Comparison of ENCODE assay signal across 9 cellular contexts in genomic region chr2:202609381-202610145, GRCh38. TPM values are rescaled to one million over a fixed set of nuclear protein-coding genes. Genes with fewer than 3 reads are reported as not detected.
DNase-seq lines count a peak whose midpoint lies in the region; ATAC-seq, FAIRE-seq and TF ChIP-seq lines count a peak whose summit lies in the region.
"Had no signal": no experiment of that assay in that cellular context is flagged by ENCODE, and none has a peak within 500 bp of the region (broad histone marks: within the 10 kb centered on the region; RNA-seq: fewer than 3 reads in every experiment).

No MANE protein-coding gene starts in this region.

- WGBS in aorta, 2 donors, result 24 to 28% methylated on average over 3 of the region's 3 CpGs

- no peaks in the 10 kb centered on the region for H3K4me1 ChIP-seq in aorta (ENCODE audit: control insufficient read depth in 1 of 2, insufficient read depth in 2 of 2, low read length in 2 of 2)
- H3K4me1 ChIP-seq in tibial artery, result peaks cover 0 to 9% (median 2%) of the 10 kb centered on the region in 4 donors

- no peaks in the 10 kb centered on the region for H3K27me3 ChIP-seq in bronchial epithelial cell (ENCODE audit: control insufficient read depth, insufficient read depth, low read length)
- no peaks in the 10 kb centered on the region for H3K27me3 ChIP-seq in aorta (ENCODE audit: control insufficient read depth in 1 of 2, insufficient read depth in 2 of 2, low read length in 1 of 2)
- H3K27me3 ChIP-seq in tibial artery, result no peaks in the 10 kb centered on the region

- intact Hi-C loops in aorta (cut with DNase I), result no loop called here
- intact Hi-C loops in tibial artery (cut with DNase I; ENCODE audit: low total_unique reads), result no loop called here

- TF ChIP-seq CTCF in AG10803 (conservative IDR thresholded peaks at IDR 0.05; ENCODE audit: low read length) (no peak), bronchial epithelial cell (IDR thresholded peaks at IDR 0.05; ENCODE audit: insufficient read depth, low read length, severe bottlenecking) (no peak), tibial artery (IDR thresholded peaks at IDR 0.05) (no peak)

- DNase-seq in AG10803 (ENCODE audit: low read depth) (peak; percentile 22), bronchial epithelial cell (ENCODE audit: low read depth) (peak; percentile 90), NCI-H2171 treated with DMSO at 0.1 percent for 48 hours (lab: John Stamatoyannopoulos, UW) (no peak), aorta (no peak), tibial artery (no peak)
- no peak for DNase-seq in activated CD4-positive, alpha-beta T cell treated with anti-CD3 and anti-CD28 coated beads, Interleukin-2, amount 50 U/mL, for 48 hours
- DNase-seq: left cardiac atrium had no signal

- no peak overlapping the region for H3K27ac ChIP-seq in aorta (ENCODE audit: low read depth in 1 of 2, low read length in 2 of 2)
- H3K27ac ChIP-seq in tibial artery, result no peak overlapping the region

- H3K9me3 ChIP-seq in aorta (ENCODE audit: control insufficient read depth, low read length) (peaks cover 1% of the 10 kb centered on the region), tibial artery (no peaks in the 10 kb centered on the region)

- H3K4me3 ChIP-seq in AG10803 (ENCODE audit: low read length) (no peak overlapping the region), bronchial epithelial cell (ENCODE audit: low read depth, low read length) (no peak overlapping the region), aorta (ENCODE audit: low read length in 2 of 2) (no peak overlapping the region), tibial artery (no peak overlapping the region)

- H3K36me3 ChIP-seq in bronchial epithelial cell (ENCODE audit: control insufficient read depth, insufficient read depth, low read length) (no peaks in the 10 kb centered on the region), aorta (ENCODE audit: control insufficient read depth in 1 of 2, insufficient read depth in 2 of 2, low read length in 1 of 2) (no peaks in the 10 kb centered on the region), tibial artery (no peaks in the 10 kb centered on the region)

- ATAC-seq in GM19324 (IDR thresholded peaks at IDR 0.05; ENCODE audit: low FRiP score, unreplicated experiment) (peak; percentile 85), HG03139 (IDR thresholded peaks at IDR 0.05; ENCODE audit: unreplicated experiment) (peak; percentile 85), aorta (ENCODE audit: low FRiP score) (no peak)

- FAIRE-seq in bronchial epithelial cell (lab: Jason Lieb, UNC), result no peak

RNA-seq across cellular contexts. Expression of gene FAM117B, which starts 25.2 kb away (rescaled TPM):
- total RNA-seq in bronchial epithelial cell (2.6 TPM in 2 replicates), aorta (1 to 10 TPM; 4.3 to 8.4 TPM)
- 1 to 10 TPM; 2.5 TPM for polyA plus RNA-seq in aorta

Comparison
In these comparisons a context has a peak if more than half of its experiments do, and no peak if none do; other contexts are left out.
1. DNase-seq: peak in AG10803 (single experiment) and bronchial epithelial cell (single experiment); none in NCI-H2171 treated with DMSO at 0.1 percent for 48 hours (single experiment), aorta (0 of 2), tibial artery (0 of 2) and activated CD4-positive, alpha-beta T cell treated with anti-CD3 and anti-CD28 coated beads, Interleukin-2, amount 50 U/mL, for 48 hours (0 of 2).